1 cellular context compared by ENCODE assay signal in the genomic region with DNA sequence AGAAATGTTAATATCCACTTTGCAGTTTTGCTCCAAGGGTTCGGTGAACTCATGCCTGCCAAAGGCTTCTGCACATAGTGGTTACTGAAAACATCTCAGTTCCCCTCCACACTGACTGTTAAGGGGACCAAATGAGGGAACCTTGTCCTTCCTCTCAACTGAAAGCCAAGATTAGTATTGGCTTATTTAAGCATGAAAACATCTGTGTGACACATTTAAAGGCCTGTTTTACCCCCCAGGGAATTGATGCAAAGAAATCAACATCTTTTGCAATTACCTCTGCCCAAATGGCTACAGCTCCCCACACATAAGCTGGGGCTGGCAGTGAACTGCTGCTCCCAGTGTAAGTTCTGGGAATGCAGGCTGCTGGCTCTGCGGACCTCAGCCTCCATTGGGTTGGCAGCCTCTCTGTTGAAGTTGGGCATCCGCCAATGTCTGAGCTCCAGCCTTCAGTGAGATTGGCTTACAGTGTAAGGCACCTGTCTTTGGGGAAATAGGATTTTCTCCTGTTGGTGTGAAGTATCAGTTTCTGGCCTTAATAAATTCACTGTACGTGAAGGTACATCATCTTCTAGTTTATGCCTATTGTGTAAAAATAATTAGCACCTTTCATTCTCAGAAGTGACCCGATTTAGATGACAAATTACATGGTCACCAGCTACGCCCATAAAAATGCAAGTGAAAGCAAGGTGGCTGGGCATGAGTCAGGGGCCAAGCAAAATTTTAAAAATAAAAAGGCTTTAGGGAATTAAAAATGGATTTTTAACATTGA.
TF ChIP-seq lines count a peak whose summit lies in the region.

No MANE protein-coding gene starts in this region.

TF ChIP-seq in GM12878, 131 proteins besides CTCF, POLR2A, EP300 and RAD21 (continued from another document and continues in another):
- TF ChIP-seq, protein P1, sequence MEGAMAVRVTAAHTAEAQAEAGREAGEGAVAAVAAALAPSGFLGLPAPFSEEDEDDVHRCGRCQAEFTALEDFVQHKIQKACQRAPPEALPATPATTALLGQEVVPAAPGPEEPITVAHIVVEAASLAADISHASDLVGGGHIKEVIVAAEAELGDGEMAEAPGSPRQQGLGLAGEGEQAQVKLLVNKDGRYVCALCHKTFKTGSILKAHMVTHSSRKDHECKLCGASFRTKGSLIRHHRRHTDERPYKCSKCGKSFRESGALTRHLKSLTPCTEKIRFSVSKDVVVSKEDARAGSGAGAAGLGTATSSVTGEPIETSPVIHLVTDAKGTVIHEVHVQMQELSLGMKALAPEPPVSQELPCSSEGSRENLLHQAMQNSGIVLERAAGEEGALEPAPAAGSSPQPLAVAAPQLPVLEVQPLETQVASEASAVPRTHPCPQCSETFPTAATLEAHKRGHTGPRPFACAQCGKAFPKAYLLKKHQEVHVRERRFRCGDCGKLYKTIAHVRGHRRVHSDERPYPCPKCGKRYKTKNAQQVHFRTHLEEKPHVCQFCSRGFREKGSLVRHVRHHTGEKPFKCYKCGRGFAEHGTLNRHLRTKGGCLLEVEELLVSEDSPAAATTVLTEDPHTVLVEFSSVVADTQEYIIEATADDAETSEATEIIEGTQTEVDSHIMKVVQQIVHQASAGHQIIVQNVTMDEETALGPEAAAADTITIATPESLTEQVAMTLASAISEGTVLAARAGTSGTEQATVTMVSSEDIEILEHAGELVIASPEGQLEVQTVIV (IDR thresholded peaks at IDR 0.05; ENCODE audit: borderline replicate concordance, partially characterized antibody), result no peak
- TF ChIP-seq POLR2AphosphoS2 (IDR thresholded peaks at IDR 0.05; ENCODE audit: low read depth, low read length) (no peak), SREBF1 (IDR thresholded peaks at IDR 0.05; ENCODE audit: low read length) (no peak), PAX5 (IDR thresholded peaks at IDR 0.05; ENCODE audit: borderline replicate concordance, low read depth, low read length) (peak; percentile 69), FOXM1 (IDR thresholded peaks at IDR 0.05; ENCODE audit: low read depth, low read length) (peak; percentile 71), ASH2L (IDR thresholded peaks at IDR 0.05; ENCODE audit: borderline replicate concordance, low read depth) (no peak), MEF2A (IDR thresholded peaks at IDR 0.05; ENCODE audit: insufficient read depth, low read depth, low read length) (peak; percentile 72), SPI1 (IDR thresholded peaks at IDR 0.05; ENCODE audit: borderline replicate concordance, insufficient read depth, low read depth, low read length) (peak; percentile 98), NR2C1 (IDR thresholded peaks at IDR 0.05) (no peak), SUZ12 (IDR thresholded peaks at IDR 0.05; ENCODE audit: unreplicated experiment) (no peak), HDAC6 (IDR thresholded peaks at IDR 0.05; ENCODE audit: unreplicated experiment) (no peak), ZNF24 (IDR thresholded peaks at IDR 0.05) (peak; percentile 33; the same call in 1 of the 2 replicates), SRF (IDR thresholded peaks at IDR 0.05; ENCODE audit: low read depth in 2 of 2, low read length in 2 of 2) (0 out of 4 replicates have a peak, but pooled peaks of 1 of the 2 experiments have one; percentile 41), FOS (IDR thresholded peaks at IDR 0.05; ENCODE audit: borderline replicate concordance, extremely low read depth, insufficient read length) (no peak), NFXL1 (IDR thresholded peaks at IDR 0.05; ENCODE audit: borderline replicate concordance) (no peak), SP1 (IDR thresholded peaks at IDR 0.05; ENCODE audit: low read depth, low read length) (no peak), RAD51 (IDR thresholded peaks at IDR 0.05) (no peak), NR2F1 (conservative IDR thresholded peaks at IDR 0.05) (peak; percentile 23; the same call in 1 of the 2 replicates), IRF4 (IDR thresholded peaks at IDR 0.05; ENCODE audit: low read depth, low read length) (peak; percentile 61; the same call in 1 of the 2 replicates), MXI1 (IDR thresholded peaks at IDR 0.05; ENCODE audit: low read depth, low read length) (peak; percentile 61; the same call in 1 of the 2 replicates), ZNF622 (IDR thresholded peaks at IDR 0.05) (no peak), SREBF2 (IDR thresholded peaks at IDR 0.05; ENCODE audit: low read length) (no peak), BCL11A (IDR thresholded peaks at IDR 0.05; ENCODE audit: low read depth, low read length) (peak; percentile 90), TBL1XR1 (IDR thresholded peaks at IDR 0.05; ENCODE audit: low read depth, low read length) (0 out of 2 replicates have a peak, but pooled peaks have one; percentile 30), CEBPB (IDR thresholded peaks at IDR 0.05; ENCODE audit: borderline replicate concordance in 1 of 2, low read depth in 2 of 2, low read length in 2 of 2) (no peak), KLF5 (IDR thresholded peaks at IDR 0.05; ENCODE audit: partially characterized antibody) (no peak), POLR2AphosphoS5 (IDR thresholded peaks at IDR 0.05; ENCODE audit: low read length) (no peak; the same call in 1 of the 2 replicates)
- TF ChIP-seq, protein P2, sequence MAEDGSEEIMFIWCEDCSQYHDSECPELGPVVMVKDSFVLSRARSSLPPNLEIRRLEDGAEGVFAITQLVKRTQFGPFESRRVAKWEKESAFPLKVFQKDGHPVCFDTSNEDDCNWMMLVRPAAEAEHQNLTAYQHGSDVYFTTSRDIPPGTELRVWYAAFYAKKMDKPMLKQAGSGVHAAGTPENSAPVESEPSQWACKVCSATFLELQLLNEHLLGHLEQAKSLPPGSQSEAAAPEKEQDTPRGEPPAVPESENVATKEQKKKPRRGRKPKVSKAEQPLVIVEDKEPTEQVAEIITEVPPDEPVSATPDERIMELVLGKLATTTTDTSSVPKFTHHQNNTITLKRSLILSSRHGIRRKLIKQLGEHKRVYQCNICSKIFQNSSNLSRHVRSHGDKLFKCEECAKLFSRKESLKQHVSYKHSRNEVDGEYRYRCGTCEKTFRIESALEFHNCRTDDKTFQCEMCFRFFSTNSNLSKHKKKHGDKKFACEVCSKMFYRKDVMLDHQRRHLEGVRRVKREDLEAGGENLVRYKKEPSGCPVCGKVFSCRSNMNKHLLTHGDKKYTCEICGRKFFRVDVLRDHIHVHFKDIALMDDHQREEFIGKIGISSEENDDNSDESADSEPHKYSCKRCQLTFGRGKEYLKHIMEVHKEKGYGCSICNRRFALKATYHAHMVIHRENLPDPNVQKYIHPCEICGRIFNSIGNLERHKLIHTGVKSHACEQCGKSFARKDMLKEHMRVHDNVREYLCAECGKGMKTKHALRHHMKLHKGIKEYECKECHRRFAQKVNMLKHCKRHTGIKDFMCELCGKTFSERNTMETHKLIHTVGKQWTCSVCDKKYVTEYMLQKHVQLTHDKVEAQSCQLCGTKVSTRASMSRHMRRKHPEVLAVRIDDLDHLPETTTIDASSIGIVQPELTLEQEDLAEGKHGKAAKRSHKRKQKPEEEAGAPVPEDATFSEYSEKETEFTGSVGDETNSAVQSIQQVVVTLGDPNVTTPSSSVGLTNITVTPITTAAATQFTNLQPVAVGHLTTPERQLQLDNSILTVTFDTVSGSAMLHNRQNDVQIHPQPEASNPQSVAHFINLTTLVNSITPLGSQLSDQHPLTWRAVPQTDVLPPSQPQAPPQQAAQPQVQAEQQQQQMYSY (CRISPR knock-in tag; IDR thresholded peaks at IDR 0.05), result no peak
- TF ChIP-seq, protein P3, sequence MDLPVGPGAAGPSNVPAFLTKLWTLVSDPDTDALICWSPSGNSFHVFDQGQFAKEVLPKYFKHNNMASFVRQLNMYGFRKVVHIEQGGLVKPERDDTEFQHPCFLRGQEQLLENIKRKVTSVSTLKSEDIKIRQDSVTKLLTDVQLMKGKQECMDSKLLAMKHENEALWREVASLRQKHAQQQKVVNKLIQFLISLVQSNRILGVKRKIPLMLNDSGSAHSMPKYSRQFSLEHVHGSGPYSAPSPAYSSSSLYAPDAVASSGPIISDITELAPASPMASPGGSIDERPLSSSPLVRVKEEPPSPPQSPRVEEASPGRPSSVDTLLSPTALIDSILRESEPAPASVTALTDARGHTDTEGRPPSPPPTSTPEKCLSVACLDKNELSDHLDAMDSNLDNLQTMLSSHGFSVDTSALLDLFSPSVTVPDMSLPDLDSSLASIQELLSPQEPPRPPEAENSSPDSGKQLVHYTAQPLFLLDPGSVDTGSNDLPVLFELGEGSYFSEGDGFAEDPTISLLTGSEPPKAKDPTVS (IDR thresholded peaks at IDR 0.05; ENCODE audit: low read depth, low read length), result no peak
- TF ChIP-seq, protein P4, sequence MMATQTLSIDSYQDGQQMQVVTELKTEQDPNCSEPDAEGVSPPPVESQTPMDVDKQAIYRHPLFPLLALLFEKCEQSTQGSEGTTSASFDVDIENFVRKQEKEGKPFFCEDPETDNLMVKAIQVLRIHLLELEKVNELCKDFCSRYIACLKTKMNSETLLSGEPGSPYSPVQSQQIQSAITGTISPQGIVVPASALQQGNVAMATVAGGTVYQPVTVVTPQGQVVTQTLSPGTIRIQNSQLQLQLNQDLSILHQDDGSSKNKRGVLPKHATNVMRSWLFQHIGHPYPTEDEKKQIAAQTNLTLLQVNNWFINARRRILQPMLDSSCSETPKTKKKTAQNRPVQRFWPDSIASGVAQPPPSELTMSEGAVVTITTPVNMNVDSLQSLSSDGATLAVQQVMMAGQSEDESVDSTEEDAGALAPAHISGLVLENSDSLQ (IDR thresholded peaks at IDR 0.05), result peak; percentile 67
- TF ChIP-seq, protein P5, sequence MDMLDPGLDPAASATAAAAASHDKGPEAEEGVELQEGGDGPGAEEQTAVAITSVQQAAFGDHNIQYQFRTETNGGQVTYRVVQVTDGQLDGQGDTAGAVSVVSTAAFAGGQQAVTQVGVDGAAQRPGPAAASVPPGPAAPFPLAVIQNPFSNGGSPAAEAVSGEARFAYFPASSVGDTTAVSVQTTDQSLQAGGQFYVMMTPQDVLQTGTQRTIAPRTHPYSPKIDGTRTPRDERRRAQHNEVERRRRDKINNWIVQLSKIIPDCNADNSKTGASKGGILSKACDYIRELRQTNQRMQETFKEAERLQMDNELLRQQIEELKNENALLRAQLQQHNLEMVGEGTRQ (IDR thresholded peaks at IDR 0.05; ENCODE audit: borderline replicate concordance, low read depth, low read length), result no peak
- TF ChIP-seq, protein P6, sequence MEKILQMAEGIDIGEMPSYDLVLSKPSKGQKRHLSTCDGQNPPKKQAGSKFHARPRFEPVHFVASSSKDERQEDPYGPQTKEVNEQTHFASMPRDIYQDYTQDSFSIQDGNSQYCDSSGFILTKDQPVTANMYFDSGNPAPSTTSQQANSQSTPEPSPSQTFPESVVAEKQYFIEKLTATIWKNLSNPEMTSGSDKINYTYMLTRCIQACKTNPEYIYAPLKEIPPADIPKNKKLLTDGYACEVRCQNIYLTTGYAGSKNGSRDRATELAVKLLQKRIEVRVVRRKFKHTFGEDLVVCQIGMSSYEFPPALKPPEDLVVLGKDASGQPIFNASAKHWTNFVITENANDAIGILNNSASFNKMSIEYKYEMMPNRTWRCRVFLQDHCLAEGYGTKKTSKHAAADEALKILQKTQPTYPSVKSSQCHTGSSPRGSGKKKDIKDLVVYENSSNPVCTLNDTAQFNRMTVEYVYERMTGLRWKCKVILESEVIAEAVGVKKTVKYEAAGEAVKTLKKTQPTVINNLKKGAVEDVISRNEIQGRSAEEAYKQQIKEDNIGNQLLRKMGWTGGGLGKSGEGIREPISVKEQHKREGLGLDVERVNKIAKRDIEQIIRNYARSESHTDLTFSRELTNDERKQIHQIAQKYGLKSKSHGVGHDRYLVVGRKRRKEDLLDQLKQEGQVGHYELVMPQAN (conservative IDR thresholded peaks at IDR 0.05), result peak; percentile 41; the same call in 1 of the 2 replicates
- TF ChIP-seq, protein P7, sequence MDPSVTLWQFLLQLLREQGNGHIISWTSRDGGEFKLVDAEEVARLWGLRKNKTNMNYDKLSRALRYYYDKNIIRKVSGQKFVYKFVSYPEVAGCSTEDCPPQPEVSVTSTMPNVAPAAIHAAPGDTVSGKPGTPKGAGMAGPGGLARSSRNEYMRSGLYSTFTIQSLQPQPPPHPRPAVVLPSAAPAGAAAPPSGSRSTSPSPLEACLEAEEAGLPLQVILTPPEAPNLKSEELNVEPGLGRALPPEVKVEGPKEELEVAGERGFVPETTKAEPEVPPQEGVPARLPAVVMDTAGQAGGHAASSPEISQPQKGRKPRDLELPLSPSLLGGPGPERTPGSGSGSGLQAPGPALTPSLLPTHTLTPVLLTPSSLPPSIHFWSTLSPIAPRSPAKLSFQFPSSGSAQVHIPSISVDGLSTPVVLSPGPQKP (IDR thresholded peaks at IDR 0.05; ENCODE audit: low read depth, low read length), result no peak
- TF ChIP-seq, protein P8, sequence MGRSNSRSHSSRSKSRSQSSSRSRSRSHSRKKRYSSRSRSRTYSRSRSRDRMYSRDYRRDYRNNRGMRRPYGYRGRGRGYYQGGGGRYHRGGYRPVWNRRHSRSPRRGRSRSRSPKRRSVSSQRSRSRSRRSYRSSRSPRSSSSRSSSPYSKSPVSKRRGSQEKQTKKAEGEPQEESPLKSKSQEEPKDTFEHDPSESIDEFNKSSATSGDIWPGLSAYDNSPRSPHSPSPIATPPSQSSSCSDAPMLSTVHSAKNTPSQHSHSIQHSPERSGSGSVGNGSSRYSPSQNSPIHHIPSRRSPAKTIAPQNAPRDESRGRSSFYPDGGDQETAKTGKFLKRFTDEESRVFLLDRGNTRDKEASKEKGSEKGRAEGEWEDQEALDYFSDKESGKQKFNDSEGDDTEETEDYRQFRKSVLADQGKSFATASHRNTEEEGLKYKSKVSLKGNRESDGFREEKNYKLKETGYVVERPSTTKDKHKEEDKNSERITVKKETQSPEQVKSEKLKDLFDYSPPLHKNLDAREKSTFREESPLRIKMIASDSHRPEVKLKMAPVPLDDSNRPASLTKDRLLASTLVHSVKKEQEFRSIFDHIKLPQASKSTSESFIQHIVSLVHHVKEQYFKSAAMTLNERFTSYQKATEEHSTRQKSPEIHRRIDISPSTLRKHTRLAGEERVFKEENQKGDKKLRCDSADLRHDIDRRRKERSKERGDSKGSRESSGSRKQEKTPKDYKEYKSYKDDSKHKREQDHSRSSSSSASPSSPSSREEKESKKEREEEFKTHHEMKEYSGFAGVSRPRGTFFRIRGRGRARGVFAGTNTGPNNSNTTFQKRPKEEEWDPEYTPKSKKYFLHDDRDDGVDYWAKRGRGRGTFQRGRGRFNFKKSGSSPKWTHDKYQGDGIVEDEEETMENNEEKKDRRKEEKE (IDR thresholded peaks at IDR 0.05), result no peak
- TF ChIP-seq, protein P9, sequence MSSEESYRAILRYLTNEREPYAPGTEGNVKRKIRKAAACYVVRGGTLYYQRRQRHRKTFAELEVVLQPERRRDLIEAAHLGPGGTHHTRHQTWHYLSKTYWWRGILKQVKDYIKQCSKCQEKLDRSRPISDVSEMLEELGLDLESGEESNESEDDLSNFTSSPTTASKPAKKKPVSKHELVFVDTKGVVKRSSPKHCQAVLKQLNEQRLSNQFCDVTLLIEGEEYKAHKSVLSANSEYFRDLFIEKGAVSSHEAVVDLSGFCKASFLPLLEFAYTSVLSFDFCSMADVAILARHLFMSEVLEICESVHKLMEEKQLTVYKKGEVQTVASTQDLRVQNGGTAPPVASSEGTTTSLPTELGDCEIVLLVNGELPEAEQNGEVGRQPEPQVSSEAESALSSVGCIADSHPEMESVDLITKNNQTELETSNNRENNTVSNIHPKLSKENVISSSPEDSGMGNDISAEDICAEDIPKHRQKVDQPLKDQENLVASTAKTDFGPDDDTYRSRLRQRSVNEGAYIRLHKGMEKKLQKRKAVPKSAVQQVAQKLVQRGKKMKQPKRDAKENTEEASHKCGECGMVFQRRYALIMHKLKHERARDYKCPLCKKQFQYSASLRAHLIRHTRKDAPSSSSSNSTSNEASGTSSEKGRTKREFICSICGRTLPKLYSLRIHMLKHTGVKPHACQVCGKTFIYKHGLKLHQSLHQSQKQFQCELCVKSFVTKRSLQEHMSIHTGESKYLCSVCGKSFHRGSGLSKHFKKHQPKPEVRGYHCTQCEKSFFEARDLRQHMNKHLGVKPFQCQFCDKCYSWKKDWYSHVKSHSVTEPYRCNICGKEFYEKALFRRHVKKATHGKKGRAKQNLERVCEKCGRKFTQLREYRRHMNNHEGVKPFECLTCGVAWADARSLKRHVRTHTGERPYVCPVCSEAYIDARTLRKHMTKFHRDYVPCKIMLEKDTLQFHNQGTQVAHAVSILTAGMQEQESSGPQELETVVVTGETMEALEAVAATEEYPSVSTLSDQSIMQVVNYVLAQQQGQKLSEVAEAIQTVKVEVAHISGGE (CRISPR knock-in tag; IDR thresholded peaks at IDR 0.05), result no peak
